8 cellular contexts compared by ENCODE assay signal in the genomic region with DNA sequence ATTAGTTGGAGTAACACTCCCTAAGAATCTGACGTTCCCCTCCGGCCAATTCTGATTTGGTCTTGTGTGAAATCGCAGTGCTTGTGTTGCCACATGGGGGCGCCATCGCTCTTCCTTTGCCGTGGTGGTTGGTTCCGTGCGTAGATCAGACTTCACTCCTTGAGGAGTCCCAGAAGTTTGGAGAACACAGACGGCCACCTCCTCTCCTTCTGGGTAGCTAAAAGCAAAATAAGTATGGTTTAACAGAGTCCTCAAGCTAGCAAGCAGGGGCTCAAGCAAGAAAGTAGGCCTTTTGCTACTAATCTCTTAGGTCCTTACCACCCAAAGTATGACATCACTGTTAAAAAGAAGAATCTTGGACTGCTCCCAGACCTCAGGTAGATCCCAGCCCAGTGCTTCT. TPM values are rescaled to one million over a fixed set of nuclear protein-coding genes. Genes with fewer than 3 reads are reported as not detected.
DNase-seq lines count a peak whose midpoint lies in the region; TF ChIP-seq lines count a peak whose summit lies in the region.

No MANE protein-coding gene starts in this region.

- H3K27me3 ChIP-seq in MG63 (no peaks in the 10 kb centered on the region; the same call in 1 of the 2 replicates), tibial artery (no peaks in the 10 kb centered on the region)

- peak; percentile 96 for TF ChIP-seq CTCF in GM13977 (IDR thresholded peaks at IDR 0.05; ENCODE audit: extremely low read depth, insufficient read depth, missing control alignments)
- peak; percentile 92 for TF ChIP-seq CTCF in osteocyte (IDR thresholded peaks at IDR 0.05)
- TF ChIP-seq CTCF in tibial artery (IDR thresholded peaks at IDR 0.05), result peak; percentile 84 to 90

- H3K9me3 Mint-ChIP-seq in osteocyte (ENCODE audit: unreplicated experiment), result no peaks in the 10 kb centered on the region

- no peaks in the 10 kb centered on the region; the same call in 1 of the 2 replicates for H3K36me3 ChIP-seq in MG63
- H3K36me3 ChIP-seq in tibial artery, result no peaks in the 10 kb centered on the region

- no peak overlapping the region for H3K27ac Mint-ChIP-seq in osteocyte (ENCODE audit: unreplicated experiment)

- no peak overlapping the region for H3K4me3 ChIP-seq in MG63
- H3K4me3 ChIP-seq in tibial artery, result no peak overlapping the region

- DNase-seq in A172 (ENCODE audit: low spot score) (peak; percentile 68), GM13977 (ENCODE audit: low spot score) (peak; percentile 80), MG63 (peak; percentile 74), SK-N-DZ (ENCODE audit: low spot score) (peak; percentile 83), germinal center (ENCODE audit: low spot score) (peak; percentile 73), osteocyte (ENCODE audit: extremely low spot score, unreplicated experiment) (peak; percentile 93), tibial artery (peak; percentile 87 to 92)
- peak; percentile 37 to 75 (median 62) for DNase-seq in activated naive CD4-positive, alpha-beta T cell (lab: John Stamatoyannopoulos, UW)

- in situ Hi-C loops in GM13977 (cut with MboI; ENCODE audit: low pct_unique_long_range_greater_than_20kb, low sequenced_read_pairs, unreplicated experiment), result loop anchor here (25.0 kb wide), 1 partner anchor 176 kb away; no protein-coding TSS in a partner anchor

- H3K27me3 Mint-ChIP-seq in osteocyte (ENCODE audit: unreplicated experiment), result no peaks in the 10 kb centered on the region

- H3K4me1 ChIP-seq in tibial artery, result peaks cover 0 to 22% (median 16%) of the 10 kb centered on the region in 4 donors

- peaks cover under 1% of the 10 kb centered on the region for H3K36me3 Mint-ChIP-seq in osteocyte (ENCODE audit: unreplicated experiment)

- H3K27ac ChIP-seq in tibial artery, result peak overlapping the region; percentile 28 to 58

- intact Hi-C loops in tibial artery (cut with DNase I; ENCODE audit: low total_unique reads), result loop anchor here (5.0 to 10.0 kb wide), 3 partner anchors 134 to 754 kb away; no protein-coding TSS in a partner anchor

- H3K9me3 ChIP-seq in MG63 (no peaks in the 10 kb centered on the region), tibial artery (no peaks in the 10 kb centered on the region)

- H3K4me3 Mint-ChIP-seq in osteocyte (ENCODE audit: unreplicated experiment), result no peak overlapping the region

- H3K4me1 Mint-ChIP-seq in osteocyte (ENCODE audit: unreplicated experiment), result peaks cover 12% of the 10 kb centered on the region

RNA-seq across cellular contexts. Expression of a gene that starts 59.5 kb away (rescaled TPM):
- total RNA-seq in A172 (2014; rRNA removed; shearing (Covaris generic)), result 227 and 236 TPM in 2 replicates
- 300 and 358 TPM in 2 replicates for total RNA-seq in MG63 (2014; rRNA removed; shearing (Covaris generic); ENCODE audit: low replicate concordance)
- 74.6 and 87.7 TPM in 2 replicates for polyA plus RNA-seq in SK-N-DZ (2014; cell fraction: cytosol; rRNA removed)
- 42.2 and 45.8 TPM in 2 replicates for polyA plus RNA-seq in SK-N-DZ (2014; cell fraction: nucleus; rRNA removed)
- total RNA-seq in osteocyte, result 94.9 and 107 TPM in 2 replicates
